ENCODE assay signal across 9 cellular contexts in the genomic region with DNA sequence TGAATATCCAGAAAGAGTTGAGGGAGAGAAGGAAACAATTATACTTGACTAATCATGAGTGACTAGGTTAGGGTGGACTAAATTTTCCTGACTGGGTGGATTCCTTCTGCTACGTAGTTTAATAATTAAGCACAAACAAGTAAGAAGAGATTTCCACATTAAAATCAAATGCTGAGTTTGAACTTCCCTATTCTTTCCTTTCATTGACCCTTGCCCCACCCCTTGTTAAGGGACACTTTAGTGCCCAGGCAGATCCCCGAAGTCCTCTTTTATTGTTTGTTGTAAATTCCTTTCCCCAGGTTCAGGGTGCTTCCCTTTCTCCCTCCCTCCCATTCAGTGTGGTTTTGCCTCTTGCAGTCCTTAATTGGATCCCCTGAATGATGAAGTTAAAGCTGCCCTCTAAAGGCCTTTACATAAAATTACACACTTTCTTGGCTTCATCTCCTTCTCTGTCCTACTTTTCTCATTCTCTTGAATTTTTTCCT. TPM values are rescaled to one million over a fixed set of nuclear protein-coding genes. Genes with fewer than 3 reads are reported as not detected.
DNase-seq lines count a peak whose midpoint lies in the region; ATAC-seq and TF ChIP-seq lines count a peak whose summit lies in the region.
"Had no signal": no experiment of that assay in that cellular context is flagged by ENCODE, and none has a peak within 500 bp of the region (broad histone marks: within the 10 kb centered on the region; RNA-seq: fewer than 3 reads in every experiment).

No MANE protein-coding gene starts in this region.

- DNase-seq in AML-193 (lab: John Stamatoyannopoulos, UW) (peak; percentile 1 to 30), GM23248 (peak; percentile 27), RWPE2 (ENCODE audit: low spot score) (no peak), inferior parietal cortex (ENCODE audit: extremely low spot score) (peak; percentile 11), T-helper 9 cell (no peak)
- DNase-seq in naive thymus-derived CD4-positive, alpha-beta T cell = no peak

- peaks cover 0 to 9% (median 4%) of the 10 kb centered on the region in 5 donors for H3K27me3 Mint-ChIP-seq in naive thymus-derived CD4-positive, alpha-beta T cell

- no peak overlapping the region for H3K4me3 ChIP-seq in GM23248
- no peak overlapping the region for H3K4me3 ChIP-seq in RWPE2 (ENCODE audit: severe bottlenecking)
- H3K4me3 ChIP-seq in naive thymus-derived CD4-positive, alpha-beta T cell (ENCODE audit: low read length) = no peak overlapping the region

- 17 to 30% methylated on average over 2 of the region's 2 CpGs for WGBS in GM23248 (ENCODE audit: low coverage in 1 of 2, low lambda C conversion rate in 2 of 2, missing lambda C conversion rate in 2 of 2), 2 experiments

- no peaks in the 10 kb centered on the region for H4K20me1 ChIP-seq in GM23248 (ENCODE audit: insufficient read depth)

- no peak overlapping the region for H3K4me3 Mint-ChIP-seq in naive thymus-derived CD4-positive, alpha-beta T cell

- no peaks in the 10 kb centered on the region for H3K4me1 Mint-ChIP-seq in naive thymus-derived CD4-positive, alpha-beta T cell

- H3K9me3 ChIP-seq in GM23248 (ENCODE audit: low read depth) = no peaks in the 10 kb centered on the region
- no peaks in the 10 kb centered on the region for H3K9me3 ChIP-seq in RWPE2 (ENCODE audit: severe bottlenecking)
- no peaks in the 10 kb centered on the region for H3K9me3 ChIP-seq in naive thymus-derived CD4-positive, alpha-beta T cell (ENCODE audit: control insufficient read depth in 2 of 3, low read length in 3 of 3)

- H2AFZ ChIP-seq in GM23248 = no peak overlapping the region

- H3K4me1 ChIP-seq in GM23248 (ENCODE audit: insufficient read depth) (no peaks in the 10 kb centered on the region), RWPE2 (ENCODE audit: insufficient read depth, poor library complexity, severe bottlenecking) (no peaks in the 10 kb centered on the region)
- no peaks in the 10 kb centered on the region for H3K4me1 ChIP-seq in naive thymus-derived CD4-positive, alpha-beta T cell (ENCODE audit: control insufficient read depth in 2 of 2, insufficient read depth in 2 of 2, low read length in 2 of 2)

- no peaks in the 10 kb centered on the region for H3K79me2 ChIP-seq in GM23248 (ENCODE audit: insufficient read depth)

- H3K27me3 ChIP-seq in GM23248 (replicated peaks; ENCODE audit: insufficient read depth) (no peaks in the 10 kb centered on the region), RWPE2 (ENCODE audit: insufficient read depth, poor library complexity, severe bottlenecking) (no peaks in the 10 kb centered on the region)
- no peaks in the 10 kb centered on the region for H3K27me3 ChIP-seq in naive thymus-derived CD4-positive, alpha-beta T cell (ENCODE audit: control insufficient read depth in 2 of 2, insufficient read depth in 2 of 2, low read length in 2 of 2)

- CTCF ChIA-PET in naive thymus-derived CD4-positive, alpha-beta T cell (lab: Charles Lee) = no interaction called here

- no peak overlapping the region for H3K27ac Mint-ChIP-seq in naive thymus-derived CD4-positive, alpha-beta T cell

- POLR2A ChIA-PET in naive thymus-derived CD4-positive, alpha-beta T cell (lab: Charles Lee) = no interaction called here

- no peaks in the 10 kb centered on the region for H3K9me3 Mint-ChIP-seq in naive thymus-derived CD4-positive, alpha-beta T cell

- no peak overlapping the region for H3K9ac ChIP-seq in GM23248

- TF ChIP-seq CTCF in RWPE2 (IDR thresholded peaks at IDR 0.05; ENCODE audit: poor library complexity, severe bottlenecking) = peak; percentile 61

- no peaks in the 10 kb centered on the region for H3K36me3 Mint-ChIP-seq in naive thymus-derived CD4-positive, alpha-beta T cell

- intact Hi-C loops in naive thymus-derived CD4-positive, alpha-beta T cell (cut with micrococcal nuclease) = loop anchor here (2.0 to 5.0 kb wide), 2 partner anchors 233 to 234 kb away; no protein-coding TSS in a partner anchor

- no peaks in the 10 kb centered on the region for H3K9me2 ChIP-seq in GM23248 (ENCODE audit: insufficient read depth)

- H3F3A ChIP-seq in GM23248 (ENCODE audit: insufficient read depth) = no peaks in the 10 kb centered on the region

- H3K4me2 ChIP-seq in GM23248 (ENCODE audit: unreplicated experiment) = no peak overlapping the region

- no peak overlapping the region for H3K27ac ChIP-seq in GM23248
- no peak overlapping the region for H3K27ac ChIP-seq in RWPE2 (ENCODE audit: poor library complexity, severe bottlenecking)
- no peak overlapping the region for H3K27ac ChIP-seq in naive thymus-derived CD4-positive, alpha-beta T cell (ENCODE audit: low read depth, low read length)

- H3K36me3 ChIP-seq in GM23248 (ENCODE audit: low read depth) (no peaks in the 10 kb centered on the region), RWPE2 (ENCODE audit: low read depth) (no peaks in the 10 kb centered on the region)
- H3K36me3 ChIP-seq in naive thymus-derived CD4-positive, alpha-beta T cell (ENCODE audit: control insufficient read depth in 2 of 3, insufficient read depth in 3 of 3, low read length in 3 of 3) = no peaks in the 10 kb centered on the region

- in situ Hi-C loops in GM23248 (cut with MboI) = no loop called here

- ATAC-seq in RWPE2 (ENCODE audit: low read depth) (peak; percentile 63; the same call in 2 of the 3 replicates), GM21447 (IDR thresholded peaks at IDR 0.05; ENCODE audit: unreplicated experiment) (no peak), GM19452 (IDR thresholded peaks at IDR 0.05; ENCODE audit: unreplicated experiment) (no peak)
- no peak for ATAC-seq in naive thymus-derived CD4-positive, alpha-beta T cell

RNA-seq across cellular contexts. Expression of a gene that starts 8.8 kb away (rescaled TPM):
- not detected in 2 replicates for total RNA-seq in GM23248 (2014; rRNA removed; shearing (Covaris generic))
- not detected in 2 replicates for polyA plus RNA-seq in GM23248 (2016; fragmentation: Nextera tagmentation; extraction: Ambion mirVana)
- total RNA-seq in naive thymus-derived CD4-positive, alpha-beta T cell = not detected
- not detected for polyA plus RNA-seq in naive thymus-derived CD4-positive, alpha-beta T cell
- total RNA-seq: skeletal muscle tissue had no signal

Comparison
In these comparisons a context has a peak if more than half of its experiments do, and no peak if none do; other contexts are left out.
1. DNase-seq: peak in AML-193 (2 of 2), GM23248 (single experiment) and inferior parietal cortex (single experiment); none in RWPE2 (single experiment), naive thymus-derived CD4-positive, alpha-beta T cell (0 of 9) and T-helper 9 cell (single experiment).